Comparison of ENCODE assay signal across 10 cellular contexts in genomic region chr10:79274279-79275104, GRCh38.
A peak's percentile ranks its signal among the peaks of the same experiment; 100 is the strongest.
DNase-seq lines count a peak whose midpoint lies in the region; ATAC-seq, FAIRE-seq and TF ChIP-seq lines count a peak whose summit lies in the region.
"Had no signal": no experiment of that assay in that cellular context is flagged by ENCODE, and none has a peak within 500 bp of the region (broad histone marks: within the 10 kb centered on the region; RNA-seq: fewer than 3 reads in every experiment).

No MANE protein-coding gene starts in this region.

- H3K4me1 Mint-ChIP-seq in naive thymus-derived CD4-positive, alpha-beta T cell = peaks cover 0 to 18% (median 5%) of the 10 kb centered on the region in 7 donors

- peak overlapping the region; percentile 78 to 90 (median 82) for H3K27ac ChIP-seq in esophagus muscularis mucosa (replicated peaks in 1 of 4)
- H3K27ac ChIP-seq in naive thymus-derived CD4-positive, alpha-beta T cell (ENCODE audit: low read depth, low read length) = no peak overlapping the region

- CTCF ChIA-PET in naive thymus-derived CD4-positive, alpha-beta T cell (lab: Charles Lee) = no interaction called here

- no peak overlapping the region for H3K4me3 Mint-ChIP-seq in naive thymus-derived CD4-positive, alpha-beta T cell
- H3K4me3 Mint-ChIP-seq: natural killer cell treated with Interleukin-12 subunit alpha and Interleukin-12 subunit beta and Interleukin-15 and Interleukin-18, amount 100 ng/mL, for 72 hours had no signal

- in situ Hi-C loops in GM13976 (cut with MboI; ENCODE audit: low sequenced_read_pairs, unreplicated experiment) = no loop called here

- H3K36me3 ChIP-seq in esophagus muscularis mucosa = peaks cover 13 to 38% (median 26%) of the 10 kb centered on the region in 4 donors
- peaks cover 0 to 20% (median 4%) of the 10 kb centered on the region in 3 experiments for H3K36me3 ChIP-seq in naive thymus-derived CD4-positive, alpha-beta T cell (ENCODE audit: control insufficient read depth in 2 of 3, insufficient read depth in 3 of 3, low read length in 3 of 3)

- no peak for TF ChIP-seq POLR2A in esophagus muscularis mucosa (IDR thresholded peaks at IDR 0.05; ENCODE audit: low read depth)
- no peak for TF ChIP-seq POLR2A in GM12892 (IDR thresholded peaks at IDR 0.05; ENCODE audit: low read depth, low read length)

- TF ChIP-seq EP300 in esophagus muscularis mucosa (IDR thresholded peaks at IDR 0.05) = peak; percentile 71

- POLR2A ChIA-PET in naive thymus-derived CD4-positive, alpha-beta T cell (lab: Charles Lee) = no interaction called here

- TF ChIP-seq CTCF in esophagus muscularis mucosa (IDR thresholded peaks at IDR 0.05) (peak in 1 of 3 experiments; percentile 23), GM13976 (IDR thresholded peaks at IDR 0.05; ENCODE audit: borderline replicate concordance, control extremely low read depth, extremely low read depth, insufficient read depth, missing control alignments) (no peak)

- H3K4me1 ChIP-seq in esophagus muscularis mucosa = peaks cover 59 to 70% (median 68%) of the 10 kb centered on the region in 4 donors
- no peaks in the 10 kb centered on the region for H3K4me1 ChIP-seq in naive thymus-derived CD4-positive, alpha-beta T cell (ENCODE audit: control insufficient read depth in 2 of 2, insufficient read depth in 2 of 2, low read length in 2 of 2)

- intact Hi-C loops in esophagus muscularis mucosa (cut with DNase I) = loop anchor here (5.0 kb wide), 1 partner anchor 47 kb away; no protein-coding TSS in a partner anchor
- intact Hi-C loops in naive thymus-derived CD4-positive, alpha-beta T cell (cut with micrococcal nuclease) = no loop called here

- H3K27ac Mint-ChIP-seq in naive thymus-derived CD4-positive, alpha-beta T cell = no peak overlapping the region

- ATAC-seq in naive thymus-derived CD4-positive, alpha-beta T cell = peak; percentile 67
- ATAC-seq in HG03135 (IDR thresholded peaks at IDR 0.05; ENCODE audit: unreplicated experiment) = no peak

- H3K27me3 ChIP-seq in esophagus muscularis mucosa = no peaks in the 10 kb centered on the region
- no peaks in the 10 kb centered on the region for H3K27me3 ChIP-seq in naive thymus-derived CD4-positive, alpha-beta T cell (ENCODE audit: control insufficient read depth in 2 of 2, insufficient read depth in 2 of 2, low read length in 2 of 2)

- DNase-seq in AG08395 (ENCODE audit: low spot score) (peak; percentile 76), NOMO-1 (lab: John Stamatoyannopoulos, UW; ENCODE audit: unreplicated experiment in 2 of 2) (peak; percentile 67 to 68), esophagus muscularis mucosa (ENCODE audit: extremely low spot score) (peak; percentile 96), GM13976 (ENCODE audit: low spot score) (no peak), GM12892 (ENCODE audit: insufficient read length) (no peak), GM19239 (ENCODE audit: insufficient read length, low spot score) (no peak)
- no peak for DNase-seq in naive thymus-derived CD4-positive, alpha-beta T cell
- DNase-seq: activated CD4-positive, alpha-beta T cell treated with anti-CD3 and anti-CD28 coated beads for 48 hours had no signal

- 33% methylated on average over 23 of the region's 32 CpGs for WGBS in esophagus muscularis mucosa

- H3K4me3 ChIP-seq in esophagus muscularis mucosa = peak overlapping the region; percentile 1 to 18 (median 8)
- H3K4me3 ChIP-seq in naive thymus-derived CD4-positive, alpha-beta T cell (ENCODE audit: low read length) = no peak overlapping the region

- H3K36me3 Mint-ChIP-seq in naive thymus-derived CD4-positive, alpha-beta T cell = peaks cover 7 to 27% (median 10%) of the 10 kb centered on the region in 5 donors
- H3K36me3 Mint-ChIP-seq: natural killer cell treated with Interleukin-12 subunit alpha and Interleukin-12 subunit beta and Interleukin-15 and Interleukin-18, amount 100 ng/mL, for 72 hours had no signal

- H3K9me3 ChIP-seq in esophagus muscularis mucosa = no peaks in the 10 kb centered on the region
- no peaks in the 10 kb centered on the region for H3K9me3 ChIP-seq in naive thymus-derived CD4-positive, alpha-beta T cell (ENCODE audit: control insufficient read depth in 2 of 3, low read length in 3 of 3)

- no peaks in the 10 kb centered on the region for H3K9me3 Mint-ChIP-seq in naive thymus-derived CD4-positive, alpha-beta T cell
- H3K9me3 Mint-ChIP-seq: natural killer cell treated with Interleukin-12 subunit alpha and Interleukin-12 subunit beta and Interleukin-15 and Interleukin-18, amount 100 ng/mL, for 72 hours had no signal

- no peaks in the 10 kb centered on the region for H3K27me3 Mint-ChIP-seq in naive thymus-derived CD4-positive, alpha-beta T cell
- H3K27me3 Mint-ChIP-seq: natural killer cell treated with Interleukin-12 subunit alpha and Interleukin-12 subunit beta and Interleukin-15 and Interleukin-18, amount 100 ng/mL, for 72 hours had no signal

- FAIRE-seq in GM12892 (lab: Jason Lieb, UNC) (no peak), GM19239 (lab: Jason Lieb, UNC) (no peak)

Comparison
In these comparisons a context has a peak if more than half of its experiments do, and no peak if none do; other contexts are left out.
1. DNase-seq: peak in AG08395 (single experiment), NOMO-1 (2 of 2) and esophagus muscularis mucosa (single experiment); none in naive thymus-derived CD4-positive, alpha-beta T cell (0 of 9), GM13976 (single experiment), GM12892 (single experiment) and GM19239 (single experiment).